ENCODE assay signal across 16 cellular contexts in the genomic region with DNA sequence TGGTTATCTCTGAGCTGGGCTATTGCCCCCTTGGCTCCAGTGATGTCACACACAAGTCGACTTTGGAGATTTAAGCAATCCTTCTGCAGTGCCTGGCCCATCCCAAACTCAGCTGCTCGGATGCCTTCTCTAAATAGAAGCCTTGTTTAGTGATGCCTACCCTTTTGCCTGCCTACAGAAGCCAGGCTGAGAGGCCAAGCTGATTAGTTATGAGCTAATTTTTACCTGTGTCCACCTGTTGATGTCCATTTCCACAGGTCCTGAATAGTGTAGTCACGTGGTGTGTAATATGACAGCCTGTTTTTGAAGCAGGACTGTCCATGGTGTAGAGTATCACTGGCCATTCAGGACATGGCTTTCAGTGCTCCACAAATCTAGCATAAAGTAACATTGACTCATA. TPM values are rescaled to one million over a fixed set of nuclear protein-coding genes. Genes with fewer than 3 reads are reported as not detected.
DNase-seq lines count a peak whose midpoint lies in the region; ATAC-seq and TF ChIP-seq lines count a peak whose summit lies in the region.
"Had no signal": no experiment of that assay in that cellular context is flagged by ENCODE, and none has a peak within 500 bp of the region (broad histone marks: within the 10 kb centered on the region; RNA-seq: fewer than 3 reads in every experiment).

No MANE protein-coding gene starts in this region.

- CTCF ChIA-PET in activated CD8-positive, alpha-beta memory T cell treated with anti-CD3 and anti-CD28 coated beads, Interleukin-2, amount 10 ng/mL, durations not matched to agents 7 days and 5 days (lab: Charles Lee): no interaction called here

- ATAC-seq in activated CD8-positive, alpha-beta memory T cell treated with anti-CD3 and anti-CD28 coated beads, Interleukin-2, amount 10 ng/mL, durations not matched to agents 7 days and 5 days: no peak
- ATAC-seq in psoas muscle: peak; percentile 76 to 88 (median 80)
- ATAC-seq in activated naive CD8-positive, alpha-beta T cell treated with anti-CD3 and anti-CD28 coated beads, Interleukin-2, amount 50 U/mL, for 24 hours: no peak
- no peak for ATAC-seq in stimulated activated naive CD8-positive, alpha-beta T cell treated with anti-CD3 and anti-CD28 coated beads, Interleukin-15, amount 100 ng/mL, for 72 hours
- ATAC-seq: HCT116 had no signal

- H3K4me3 ChIP-seq in endodermal cell (ENCODE audit: low read length) (no peak overlapping the region), psoas muscle (no peak overlapping the region)
- H3K4me3 ChIP-seq: BLaER1 had no signal

- no peak overlapping the region for H3K27ac ChIP-seq in endodermal cell (ENCODE audit: low read depth, low read length)
- peak overlapping the region; percentile 83 for H3K27ac ChIP-seq in psoas muscle
- H3K27ac ChIP-seq: 22Rv1, BLaER1, HL-60 had no signal

- H3K4me1 ChIP-seq in endodermal cell (ENCODE audit: control insufficient read depth, insufficient read depth, low read length): no peaks in the 10 kb centered on the region
- peaks cover 46% of the 10 kb centered on the region for H3K4me1 ChIP-seq in psoas muscle
- H3K4me1 ChIP-seq: Caco-2 had no signal

- no peaks in the 10 kb centered on the region for H3K9me3 ChIP-seq in endodermal cell (ENCODE audit: control insufficient read depth, low read length)
- H3K9me3 ChIP-seq in psoas muscle: no peaks in the 10 kb centered on the region
- H3K9me3 ChIP-seq: Caco-2 had no signal

- no peaks in the 10 kb centered on the region for H3K36me3 Mint-ChIP-seq in activated CD8-positive, alpha-beta memory T cell treated with anti-CD3 and anti-CD28 coated beads, Interleukin-2, amount 10 ng/mL, durations not matched to agents 7 days and 5 days
- H3K36me3 Mint-ChIP-seq in endodermal cell (ENCODE audit: low read depth): peaks cover 15% of the 10 kb centered on the region
- H3K36me3 Mint-ChIP-seq in activated naive CD8-positive, alpha-beta T cell treated with anti-CD3 and anti-CD28 coated beads, Interleukin-2, amount 50 U/mL, for 24 hours (ENCODE audit: low read depth): no peaks in the 10 kb centered on the region
- H3K36me3 Mint-ChIP-seq: CD8-positive, alpha-beta memory T cell had no signal

- DNase-seq in activated CD8-positive, alpha-beta memory T cell treated with anti-CD3 and anti-CD28 coated beads, Interleukin-2, amount 10 ng/mL, durations not matched to agents 7 days and 5 days: peak; percentile 18
- DNase-seq in activated CD8-positive, alpha-beta memory T cell treated with anti-CD3 and anti-CD28 coated beads, Interleukin-2, amount 50 U/mL, for 48 hours: no peak
- DNase-seq in endodermal cell (peak; percentile 5), psoas muscle (peak; percentile 17 to 71), HCEC 1CT (no peak)
- no peak for DNase-seq in activated naive CD8-positive, alpha-beta T cell treated with anti-CD3 and anti-CD28 coated beads, Interleukin-2, amount 50 U/mL, for 24 hours
- no peak for DNase-seq in stimulated activated naive CD8-positive, alpha-beta T cell treated with anti-CD3 and anti-CD28 coated beads, Interleukin-15, amount 100 ng/mL, for 72 hours
- DNase-seq: AML-193; Caco-2; CD8-positive, alpha-beta memory T cell; DND-41; GDM1 had no signal

- no peaks in the 10 kb centered on the region for H3K27me3 ChIP-seq in endodermal cell (ENCODE audit: control insufficient read depth, insufficient read depth, low read length, poor library complexity, severe bottlenecking)
- no peaks in the 10 kb centered on the region for H3K27me3 ChIP-seq in psoas muscle (ENCODE audit: insufficient read depth in 3 of 3, low read length in 2 of 3)
- H3K27me3 ChIP-seq: BLaER1 had no signal

- 93 to 100% methylated on average over 3 of the region's 3 CpGs for WGBS in endodermal cell (ENCODE audit: insufficient coverage in 1 of 2, insufficient read length in 1 of 2), 2 experiments
- WGBS in psoas muscle, 3 donors: 25 to 36% (median 34%) methylated on average over 3 of the region's 3 CpGs

- no peak overlapping the region for H3K9ac ChIP-seq in endodermal cell (ENCODE audit: extremely low read depth, low read length, poor library complexity, severe bottlenecking)
- H3K9ac ChIP-seq: BLaER1 had no signal

- no peak overlapping the region for H3K27ac Mint-ChIP-seq in activated CD8-positive, alpha-beta memory T cell treated with anti-CD3 and anti-CD28 coated beads, Interleukin-2, amount 10 ng/mL, durations not matched to agents 7 days and 5 days
- H3K27ac Mint-ChIP-seq in endodermal cell: no peak overlapping the region
- H3K27ac Mint-ChIP-seq in activated naive CD8-positive, alpha-beta T cell treated with anti-CD3 and anti-CD28 coated beads, Interleukin-2, amount 50 U/mL, for 24 hours: no peak overlapping the region
- no peak overlapping the region for H3K27ac Mint-ChIP-seq in stimulated activated naive CD8-positive, alpha-beta T cell treated with anti-CD3 and anti-CD28 coated beads, Interleukin-15, amount 100 ng/mL, for 72 hours
- H3K27ac Mint-ChIP-seq: CD8-positive, alpha-beta memory T cell had no signal

- no peaks in the 10 kb centered on the region for H3K4me1 Mint-ChIP-seq in activated CD8-positive, alpha-beta memory T cell treated with anti-CD3 and anti-CD28 coated beads, Interleukin-2, amount 10 ng/mL, durations not matched to agents 7 days and 5 days
- H3K4me1 Mint-ChIP-seq in endodermal cell: no peaks in the 10 kb centered on the region
- H3K4me1 Mint-ChIP-seq in activated naive CD8-positive, alpha-beta T cell treated with anti-CD3 and anti-CD28 coated beads, Interleukin-2, amount 50 U/mL, for 24 hours: no peaks in the 10 kb centered on the region
- H3K4me1 Mint-ChIP-seq in stimulated activated naive CD8-positive, alpha-beta T cell treated with anti-CD3 and anti-CD28 coated beads, Interleukin-15, amount 100 ng/mL, for 72 hours: no peaks in the 10 kb centered on the region
- H3K4me1 Mint-ChIP-seq: CD8-positive, alpha-beta memory T cell had no signal

- TF ChIP-seq CTCF in endodermal cell (conservative IDR thresholded peaks at IDR 0.05): no peak
- TF ChIP-seq CTCF in psoas muscle (IDR thresholded peaks at IDR 0.05): no peak

- intact Hi-C loops in psoas muscle (cut with DNase I): no loop called here

- H3K27me3 Mint-ChIP-seq in activated CD8-positive, alpha-beta memory T cell treated with anti-CD3 and anti-CD28 coated beads, Interleukin-2, amount 10 ng/mL, durations not matched to agents 7 days and 5 days: no peaks in the 10 kb centered on the region
- H3K27me3 Mint-ChIP-seq in endodermal cell (ENCODE audit: insufficient read depth): peaks cover 2% of the 10 kb centered on the region
- H3K27me3 Mint-ChIP-seq in activated naive CD8-positive, alpha-beta T cell treated with anti-CD3 and anti-CD28 coated beads, Interleukin-2, amount 50 U/mL, for 24 hours: no peaks in the 10 kb centered on the region
- H3K27me3 Mint-ChIP-seq in stimulated activated naive CD8-positive, alpha-beta T cell treated with anti-CD3 and anti-CD28 coated beads, Interleukin-15, amount 100 ng/mL, for 72 hours: no peaks in the 10 kb centered on the region

- H3K4me3 Mint-ChIP-seq in activated CD8-positive, alpha-beta memory T cell treated with anti-CD3 and anti-CD28 coated beads, Interleukin-2, amount 10 ng/mL, durations not matched to agents 7 days and 5 days: no peak overlapping the region
- H3K4me3 Mint-ChIP-seq in endodermal cell: no peak overlapping the region
- no peak overlapping the region for H3K4me3 Mint-ChIP-seq in activated naive CD8-positive, alpha-beta T cell treated with anti-CD3 and anti-CD28 coated beads, Interleukin-2, amount 50 U/mL, for 24 hours
- no peak overlapping the region for H3K4me3 Mint-ChIP-seq in stimulated activated naive CD8-positive, alpha-beta T cell treated with anti-CD3 and anti-CD28 coated beads, Interleukin-15, amount 100 ng/mL, for 72 hours
- H3K4me3 Mint-ChIP-seq: CD8-positive, alpha-beta memory T cell had no signal

- H3K36me3 ChIP-seq in endodermal cell (ENCODE audit: control insufficient read depth, insufficient read depth, low read length) (no peaks in the 10 kb centered on the region), psoas muscle (ENCODE audit: insufficient read depth in 1 of 2, low read depth in 1 of 2) (no peaks in the 10 kb centered on the region)
- H3K36me3 ChIP-seq: BLaER1 had no signal

- H3K9me3 Mint-ChIP-seq in activated CD8-positive, alpha-beta memory T cell treated with anti-CD3 and anti-CD28 coated beads, Interleukin-2, amount 10 ng/mL, durations not matched to agents 7 days and 5 days (ENCODE audit: low read depth): no peaks in the 10 kb centered on the region
- peaks cover 8% of the 10 kb centered on the region for H3K9me3 Mint-ChIP-seq in endodermal cell
- H3K9me3 Mint-ChIP-seq in activated naive CD8-positive, alpha-beta T cell treated with anti-CD3 and anti-CD28 coated beads, Interleukin-2, amount 50 U/mL, for 24 hours: peaks cover 4% of the 10 kb centered on the region
- no peaks in the 10 kb centered on the region for H3K9me3 Mint-ChIP-seq in stimulated activated naive CD8-positive, alpha-beta T cell treated with anti-CD3 and anti-CD28 coated beads, Interleukin-15, amount 100 ng/mL, for 72 hours
- H3K9me3 Mint-ChIP-seq: CD8-positive, alpha-beta memory T cell had no signal

RNA-seq across cellular contexts. Expression of a gene that starts 45.5 kb away (rescaled TPM):
- total RNA-seq in activated CD8-positive, alpha-beta memory T cell treated with anti-CD3 and anti-CD28 coated beads, Interleukin-2, amount 10 ng/mL, durations not matched to agents 7 days and 5 days: under 1 TPM in 1 of 2 experiments, not detected in 1; 0.09 TPM
- total RNA-seq in endodermal cell (1 to 10 TPM; 5.3 to 7.9 TPM), psoas muscle (1 to 10 TPM in 1 of 4 donors, under 1 TPM in 3; 0.24 to 1.1 (median 0.53) TPM)
- polyA plus RNA-seq in endodermal cell (2013, experiment 1 of 2): 19.1 TPM
- 22.6 TPM for polyA plus RNA-seq in endodermal cell (2013, experiment 2 of 2)
- under 1 TPM; 0.11 to 0.49 (median 0.36) TPM for polyA plus RNA-seq in psoas muscle
- total RNA-seq: CD8-positive, alpha-beta memory T cell had no signal
- polyA plus RNA-seq: CD8-positive, alpha-beta memory T cell had no signal

Comparison
In these comparisons a context has a peak if more than half of its experiments do, and no peak if none do; other contexts are left out.
1. DNase-seq: peak in activated CD8-positive, alpha-beta memory T cell treated with anti-CD3 and anti-CD28 coated beads, Interleukin-2, amount 10 ng/mL, durations not matched to agents 7 days and 5 days (single experiment), endodermal cell (single experiment) and psoas muscle (2 of 2); none in activated CD8-positive, alpha-beta memory T cell treated with anti-CD3 and anti-CD28 coated beads, Interleukin-2, amount 50 U/mL, for 48 hours (single experiment), activated naive CD8-positive, alpha-beta T cell treated with anti-CD3 and anti-CD28 coated beads, Interleukin-2, amount 50 U/mL, for 24 hours (single experiment), HCEC 1CT (single experiment) and stimulated activated naive CD8-positive, alpha-beta T cell treated with anti-CD3 and anti-CD28 coated beads, Interleukin-15, amount 100 ng/mL, for 72 hours (0 of 2).
2. ATAC-seq: peak in psoas muscle (4 of 4); none in activated CD8-positive, alpha-beta memory T cell treated with anti-CD3 and anti-CD28 coated beads, Interleukin-2, amount 10 ng/mL, durations not matched to agents 7 days and 5 days (single experiment), activated naive CD8-positive, alpha-beta T cell treated with anti-CD3 and anti-CD28 coated beads, Interleukin-2, amount 50 U/mL, for 24 hours (single experiment) and stimulated activated naive CD8-positive, alpha-beta T cell treated with anti-CD3 and anti-CD28 coated beads, Interleukin-15, amount 100 ng/mL, for 72 hours (single experiment).